8 cellular contexts compared by ENCODE assay signal in the genomic region with DNA sequence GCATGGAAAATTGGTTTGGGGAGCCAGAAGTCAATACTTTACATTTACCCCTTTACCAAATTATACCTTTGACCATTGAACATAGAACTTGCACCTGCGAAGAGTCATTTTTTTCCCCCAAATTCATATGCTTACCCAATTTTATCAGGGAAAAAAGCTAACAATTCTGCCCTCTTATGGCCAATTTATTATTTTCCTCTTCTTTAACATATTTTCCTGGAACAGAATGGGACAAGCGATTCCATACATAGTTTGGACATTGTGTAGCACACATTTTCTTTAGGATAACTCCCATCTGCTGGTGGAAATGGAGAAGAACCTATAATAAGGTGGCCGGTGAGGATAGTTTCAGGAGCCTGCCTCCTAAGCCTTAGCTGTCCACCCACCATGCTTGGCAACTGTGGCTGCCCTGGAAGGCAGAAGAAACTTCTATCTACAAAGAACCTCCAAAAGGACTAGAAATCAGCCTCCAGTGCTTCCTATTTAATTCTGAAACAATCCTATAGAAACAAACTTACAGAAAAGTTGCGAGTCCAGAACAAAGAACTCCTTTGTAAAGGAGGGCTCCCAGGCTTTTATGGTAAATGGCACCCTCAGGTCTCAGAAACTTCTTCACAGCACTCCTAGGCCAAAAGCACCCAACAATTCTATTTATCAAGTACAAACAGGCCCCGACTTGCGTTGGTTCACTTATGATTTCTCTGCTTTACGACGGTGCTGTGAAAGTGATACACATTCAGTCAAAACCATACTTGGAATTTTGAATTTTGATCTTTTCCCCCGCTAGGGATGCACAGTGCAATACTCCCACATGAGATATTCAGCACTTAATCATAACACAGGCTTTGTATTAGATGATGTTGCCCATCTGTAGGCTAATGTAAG.
DNase-seq lines count a peak whose midpoint lies in the region; FAIRE-seq and TF ChIP-seq lines count a peak whose summit lies in the region.
"Had no signal": no experiment of that assay in that cellular context is flagged by ENCODE, and none has a peak within 500 bp of the region (broad histone marks: within the 10 kb centered on the region; RNA-seq: fewer than 3 reads in every experiment).

No MANE protein-coding gene starts in this region.

- no peaks in the 10 kb centered on the region for H3K36me3 ChIP-seq in bronchial epithelial cell (ENCODE audit: control insufficient read depth, insufficient read depth, low read length)

- H3K4me3 ChIP-seq in bronchial epithelial cell (ENCODE audit: low read depth, low read length), result no peak overlapping the region

- no peak for TF ChIP-seq CTCF in bronchial epithelial cell (IDR thresholded peaks at IDR 0.05; ENCODE audit: insufficient read depth, low read length, severe bottlenecking)
- peak; percentile 62 for TF ChIP-seq CTCF in osteocyte (IDR thresholded peaks at IDR 0.05)

- H3K4me3 Mint-ChIP-seq in osteocyte (ENCODE audit: unreplicated experiment), result no peak overlapping the region

- no peaks in the 10 kb centered on the region for H3K36me3 Mint-ChIP-seq in osteocyte (ENCODE audit: unreplicated experiment)

- TF ChIP-seq POLR2A in GM12892 (IDR thresholded peaks at IDR 0.05; ENCODE audit: low read depth, low read length), result no peak

- H3K27ac Mint-ChIP-seq in osteocyte (ENCODE audit: unreplicated experiment), result no peak overlapping the region

- FAIRE-seq in bronchial epithelial cell (lab: Jason Lieb, UNC), result no peak
- no peak for FAIRE-seq in GM12892 (lab: Jason Lieb, UNC)

- peaks cover 21% of the 10 kb centered on the region for H3K27me3 Mint-ChIP-seq in osteocyte (ENCODE audit: unreplicated experiment)

- H3K27me3 ChIP-seq in bronchial epithelial cell (ENCODE audit: control insufficient read depth, insufficient read depth, low read length), result no peaks in the 10 kb centered on the region

- H3K9me3 Mint-ChIP-seq in osteocyte (ENCODE audit: unreplicated experiment), result no peaks in the 10 kb centered on the region

- peaks cover 8% of the 10 kb centered on the region for H3K4me1 Mint-ChIP-seq in osteocyte (ENCODE audit: unreplicated experiment)

- DNase-seq in EL, result peak; percentile 28
- peak; percentile 12 for DNase-seq in NCI-H1105 (lab: John Stamatoyannopoulos, UW)
- peak; percentile 58 for DNase-seq in bronchial epithelial cell (ENCODE audit: low read depth)
- no peak for DNase-seq in osteocyte (ENCODE audit: extremely low spot score, unreplicated experiment)
- DNase-seq in NCI-H187 (lab: John Stamatoyannopoulos, UW), result no peak
- DNase-seq in GM12892 (ENCODE audit: insufficient read length), result no peak
- no peak for DNase-seq in AG08396 (ENCODE audit: low spot score)
- DNase-seq: nucleus accumbens had no signal

Comparison
In these comparisons a context has a peak if more than half of its experiments do, and no peak if none do; other contexts are left out.
1. DNase-seq: peak in EL (single experiment), NCI-H1105 (single experiment) and bronchial epithelial cell (single experiment); none in osteocyte (single experiment), NCI-H187 (0 of 2), GM12892 (single experiment) and AG08396 (single experiment).